Comparison of ENCODE assay signal across 35 cellular contexts in the genomic region with DNA sequence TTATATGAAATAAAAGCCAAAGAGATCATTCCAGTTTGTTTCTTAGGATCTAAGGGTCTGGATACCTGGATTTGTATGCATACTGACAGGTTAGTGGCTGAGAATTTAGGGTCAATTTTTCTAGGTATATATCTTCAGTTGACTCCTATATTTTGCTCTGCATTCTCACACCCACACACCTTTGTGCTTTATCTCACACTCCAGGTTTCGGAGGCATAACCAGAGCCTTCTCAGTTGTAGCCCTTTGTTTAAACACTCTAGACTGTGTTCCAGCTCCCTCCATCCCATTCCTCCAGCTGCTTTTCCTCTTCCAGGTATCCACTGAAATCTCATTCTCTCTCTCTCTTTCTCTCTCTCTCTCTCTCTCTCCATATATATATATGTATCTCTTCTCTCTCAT.
"Had no signal": no experiment of that assay in that cellular context is flagged by ENCODE, and none has a peak within 500 bp of the region (broad histone marks: within the 10 kb centered on the region; RNA-seq: fewer than 3 reads in every experiment).

No MANE protein-coding gene starts in this region.

- H3K9me3 ChIP-seq: MG63 had no signal

- H3K36me3 ChIP-seq: MG63 had no signal

- H3K27me3 ChIP-seq: MG63 had no signal

- DNase-seq: Kasumi-1, MG63, MM.1S, MV-4-11, NCI-H1048, NCI-H1092, NCI-H1092 treated with DMSO at 0.1 percent for 48 hours, NCI-H1105, NCI-H1105 treated with DMSO at 0.1 percent for 48 hours, NCI-H1417, NCI-H1417 treated with DMSO at 0.1 percent for 48 hours, NCI-H1436, NCI-H1436 treated with DMSO at 0.1 percent for 48 hours, NCI-H146, NCI-H1694, NCI-H1694 treated with DMSO at 0.1 percent for 48 hours, NCI-H187, NCI-H187 treated with DMSO at 0.1 percent for 48 hours, NCI-H1930, NCI-H2029, NCI-H2029 treated with DMSO at 0.1 percent for 48 hours, NCI-H2081, NCI-H2081 treated with DMSO at 0.1 percent for 48 hours, NCI-H2107, NCI-H2171, NCI-H2171 treated with DMSO at 0.1 percent for 48 hours, NCI-H2227 treated with DMSO at 0.1 percent for 48 hours, NCI-H226, NCI-H345, NCI-H446, NCI-H446 treated with DMSO at 0.1 percent for 48 hours, NCI-H510A, NCI-H510A treated with DMSO at 0.1 percent for 48 hours, NCI-H524, NCI-H524 treated with DMSO at 0.1 percent for 48 hours had no signal

- H3K4me3 ChIP-seq: MG63 had no signal
